8 cellular contexts compared by ENCODE assay signal in the genomic region with DNA sequence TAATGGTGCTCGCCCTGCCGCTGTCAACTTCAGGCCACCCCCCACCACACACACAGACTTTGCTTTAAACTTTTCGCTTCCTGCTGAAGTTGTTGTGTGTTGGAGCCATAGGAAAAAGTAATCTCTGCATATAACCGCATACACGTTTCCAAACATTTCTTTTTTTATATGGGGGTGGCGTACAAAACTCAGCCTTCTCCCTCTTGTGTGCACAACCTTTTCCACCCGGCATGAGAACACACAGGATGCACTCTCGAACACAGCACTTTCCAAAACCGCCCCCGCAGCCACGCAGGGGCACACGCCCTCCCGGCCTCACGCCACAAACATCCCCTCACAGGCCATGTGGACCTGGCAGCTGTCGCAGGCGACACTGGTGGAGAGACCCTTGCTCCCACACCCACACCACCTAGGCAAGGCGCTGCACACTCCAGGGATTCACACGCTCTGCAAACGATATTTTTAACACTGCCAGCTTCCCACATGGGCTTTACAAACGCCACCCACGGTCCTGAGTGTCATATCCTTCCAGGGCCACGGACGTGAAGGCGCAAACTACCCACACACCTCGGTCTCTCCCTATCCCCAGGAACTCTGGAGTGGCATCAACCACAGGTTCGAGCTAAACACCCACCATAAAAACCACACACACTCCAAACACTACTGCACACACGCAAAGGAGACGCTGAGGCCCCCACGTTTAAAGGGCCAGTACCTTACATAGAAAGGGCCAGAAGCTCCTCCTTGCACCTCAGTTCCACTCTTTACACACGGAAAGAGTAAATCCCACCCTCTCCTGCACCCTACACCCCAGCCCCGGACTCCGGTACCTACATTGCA. TPM values are rescaled to one million over a fixed set of nuclear protein-coding genes. Genes with fewer than 3 reads are reported as not detected.
A peak's percentile ranks its signal among the peaks of the same experiment; 100 is the strongest.
DNase-seq lines count a peak whose midpoint lies in the region; ATAC-seq and FAIRE-seq lines count a peak whose summit lies in the region.

No MANE protein-coding gene starts in this region.

- peak; percentile 97 for DNase-seq in CD1c-positive myeloid dendritic cell (ENCODE audit: extremely low spot score)
- peak; percentile 26 for DNase-seq in activated CD4-positive, CD25-positive, alpha-beta regulatory T cell treated with anti-CD3 and anti-CD28 coated beads, Interleukin-2, amount 50 U/mL, for 16 hours (ENCODE audit: low read depth, low spot score)
- peak; percentile 24 to 61 (median 42) for DNase-seq in stimulated activated naive CD4-positive, alpha-beta T cell (lab: John Stamatoyannopoulos, UW)
- DNase-seq in HTR-8/SVneo (ENCODE audit: insufficient read length, low spot score) = no peak

- peak overlapping the region; percentile 75 for H3K4me3 ChIP-seq in mononuclear cell (ENCODE audit: low read length)

- FAIRE-seq in HTR-8/SVneo (lab: Jason Lieb, UNC) = no peak

- H3K27ac ChIP-seq in cingulate gyrus (ENCODE audit: low read depth, low read length) = peak overlapping the region; percentile 72

- peaks cover 66% of the 10 kb centered on the region for H3K4me1 ChIP-seq in mononuclear cell (ENCODE audit: insufficient read depth, low read length)

- no peaks in the 10 kb centered on the region for H3K27me3 ChIP-seq in mononuclear cell (ENCODE audit: insufficient read depth, low read length)

- ATAC-seq in HG02678 (IDR thresholded peaks at IDR 0.05; ENCODE audit: unreplicated experiment) (peak; percentile 18), HG02884 (IDR thresholded peaks at IDR 0.05; ENCODE audit: unreplicated experiment) (no peak)

- H3K9me3 ChIP-seq in mononuclear cell (ENCODE audit: low read depth, low read length) = no peaks in the 10 kb centered on the region

RNA-seq across cellular contexts. Expression of a gene that starts 12.3 kb away (rescaled TPM):
- total RNA-seq in mononuclear cell = 49.8 TPM

RNA-seq across cellular contexts. Expression of a gene that starts 12.7 kb away (rescaled TPM):
- total RNA-seq in mononuclear cell = 6.6 TPM

RNA-seq across cellular contexts. Expression of a gene that starts 38.6 kb away (rescaled TPM):
- 11.3 TPM for total RNA-seq in mononuclear cell

RNA-seq across cellular contexts. Expression of a gene that starts 38.8 kb away (rescaled TPM):
- total RNA-seq in mononuclear cell = 15.2 TPM

RNA-seq across cellular contexts. Expression of a gene that starts 48.8 kb away (rescaled TPM):
- 1.0 TPM for total RNA-seq in mononuclear cell
